In genomic region chr2:111312897-111313607, GRCh38 we compare ENCODE assay signal across 8 cellular contexts.
DNase-seq lines count a peak whose midpoint lies in the region; TF ChIP-seq lines count a peak whose summit lies in the region.
"Not testable (repeated sequence)": the region's sequence is repeated elsewhere in the genome, so short reads cannot be mapped to it uniquely, and the experiment has no call there.

No MANE protein-coding gene starts in this region.

- H3K27ac ChIP-seq in breast epithelium (peak overlapping the region; percentile 12 to 48), osteoblast (ENCODE audit: low read depth, low read length) (peak overlapping the region; percentile 23)
- not testable (repeated sequence) for H3K27ac ChIP-seq in hepatocyte

- not testable (repeated sequence) for H3K4me2 ChIP-seq in hepatocyte; osteoblast (ENCODE audit: insufficient read depth, low read length)

- not testable (repeated sequence) for H2AFZ ChIP-seq in hepatocyte; osteoblast (ENCODE audit: low read length)

- 70% methylated on average over 13 of the region's 15 CpGs for WGBS in hepatocyte (ENCODE audit: low lambda C conversion rate, missing lambda C conversion rate)

- H4K20me1 ChIP-seq in hepatocyte (ENCODE audit: insufficient read depth, poor library complexity, severe bottlenecking); osteoblast (ENCODE audit: insufficient read depth, low read length): not testable (repeated sequence)

- not testable (repeated sequence) for TF ChIP-seq POLR2A in breast epithelium (IDR thresholded peaks at IDR 0.05)

- not testable (repeated sequence) for H3K36me3 ChIP-seq in breast epithelium; hepatocyte (replicated peaks; ENCODE audit: insufficient read depth, low read depth); osteoblast (ENCODE audit: insufficient read depth, low read length)

- H3K79me2 ChIP-seq in hepatocyte; osteoblast (ENCODE audit: insufficient read depth, low read length): not testable (repeated sequence)

- not testable (repeated sequence) for H3K9me2 ChIP-seq in hepatocyte (replicated peaks; ENCODE audit: insufficient read depth)

- TF ChIP-seq CTCF in AG09319 (IDR thresholded peaks at IDR 0.05; ENCODE audit: low read depth, low read length); breast epithelium (IDR thresholded peaks at IDR 0.05); hepatocyte (IDR thresholded peaks at IDR 0.05; ENCODE audit: poor library complexity); osteoblast (IDR thresholded peaks at IDR 0.05; ENCODE audit: extremely low read depth, low read depth, low read length): not testable (repeated sequence)

- peak; percentile 25 for DNase-seq in AG09319 (ENCODE audit: extremely low read depth, low read depth)
- peak; percentile 37 for DNase-seq in H4 (ENCODE audit: low spot score)
- DNase-seq in RPMI7951 (ENCODE audit: low read depth), result peak; percentile 84
- DNase-seq in breast epithelium (ENCODE audit: low spot score in 2 of 2), result peak in 1 of 2 donors; percentile 49
- peak; percentile 73 for DNase-seq in fibroblast of the conjunctiva (ENCODE audit: low read depth)
- peak; percentile 45 for DNase-seq in hepatocyte (ENCODE audit: low spot score)
- peak; percentile 84 for DNase-seq in osteoblast (ENCODE audit: insufficient read length, low spot score, missing footprints)
- DNase-seq in stromal cell of bone marrow (ENCODE audit: low read depth), result peak; percentile 38

- H3K27me3 ChIP-seq in breast epithelium; hepatocyte; osteoblast (ENCODE audit: insufficient read depth, low read length): not testable (repeated sequence)

- not testable (repeated sequence) for H3K4me3 ChIP-seq in breast epithelium; hepatocyte; osteoblast (ENCODE audit: insufficient read depth, low read length)

- not testable (repeated sequence) for H3K4me1 ChIP-seq in breast epithelium; hepatocyte (ENCODE audit: insufficient read depth); osteoblast (ENCODE audit: insufficient read depth, low read length)

- intact Hi-C loops in breast epithelium (cut with DNase I; ENCODE audit: low total_unique reads), result not testable (repeated sequence)

- not testable (repeated sequence) for H3K9me3 ChIP-seq in breast epithelium; hepatocyte (ENCODE audit: low read depth); osteoblast (ENCODE audit: low read depth, low read length)
